Comparison of ENCODE assay signal across 8 cellular contexts in genomic region chr10:18639719-18640118, GRCh38. TPM values are rescaled to one million over a fixed set of nuclear protein-coding genes. Genes with fewer than 3 reads are reported as not detected.
A peak's percentile ranks its signal among the peaks of the same experiment; 100 is the strongest.
DNase-seq lines count a peak whose midpoint lies in the region; ATAC-seq, FAIRE-seq and TF ChIP-seq lines count a peak whose summit lies in the region.
"Not testable (repeated sequence)": the region's sequence is repeated elsewhere in the genome, so short reads cannot be mapped to it uniquely, and the experiment has no call there.

No MANE protein-coding gene starts in this region.

- H3K79me2 ChIP-seq in HepG2 (ENCODE audit: insufficient read depth, low read length), result peaks cover 11% of the 10 kb centered on the region

- H2AFZ ChIP-seq in HepG2 (ENCODE audit: low read length), result not testable (repeated sequence)

- not testable (repeated sequence) for TF ChIP-seq EP300 in A549 (IDR thresholded peaks at IDR 0.05); HepG2 (IDR thresholded peaks at IDR 0.05; ENCODE audit: low read depth in 2 of 2, low read length in 2 of 2); HepG2 (CRISPR knock-in tag; IDR thresholded peaks at IDR 0.05; ENCODE audit: borderline replicate concordance)

- not testable (repeated sequence) for BruUV-seq in HepG2 (replicated peaks; lab: Mats Ljungman, UMichigan)

- H3K4me2 ChIP-seq in A549, result not testable (repeated sequence)
- peak overlapping the region; percentile 29; the same call in 1 of the 2 replicates for H3K4me2 ChIP-seq in HepG2 (ENCODE audit: low read depth, low read length)

- POLR2A ChIA-PET in A549 (lab: Yijun Ruan, JAX), result not testable (repeated sequence)
- POLR2A ChIA-PET in HepG2 (lab: Yijun Ruan, JAX), result interaction anchor here (1.0 to 2.3 kb wide), 5 partner anchors 9 to 29 kb away, joined by 3 to 13 read pairs (median 5); partner anchors contain the start of gene ARL5B

- H3K9ac ChIP-seq in HepG2 (ENCODE audit: insufficient read depth, low read depth, low read length), result not testable (repeated sequence)

- TF ChIP-seq POLR2A in A549 (IDR thresholded peaks at IDR 0.05; ENCODE audit: low read length); body of pancreas (IDR thresholded peaks at IDR 0.05); HepG2 (IDR thresholded peaks at IDR 0.05; ENCODE audit: insufficient read depth in 1 of 2, low read depth in 2 of 2, low read length in 2 of 2); right lobe of liver (IDR thresholded peaks at IDR 0.05): not testable (repeated sequence)

- not testable (repeated sequence) for H3K4me3 ChIP-seq in A549; body of pancreas; HepG2 (replicated peaks in 1 of 3; ENCODE audit: insufficient read depth in 1 of 3, low read depth in 2 of 3, low read length in 3 of 3); right lobe of liver; small intestine (ENCODE audit: low read depth in 1 of 2, low read length in 2 of 2)

- not testable (repeated sequence) for H3K27ac ChIP-seq in A549; small intestine (ENCODE audit: low read depth in 1 of 2, low read length in 1 of 2)
- H3K27ac ChIP-seq in body of pancreas, result peak overlapping the region in 3 of 4 donors; percentile 17 to 71 (median 58)
- peak overlapping the region; percentile 42 for H3K27ac ChIP-seq in HepG2 (ENCODE audit: extremely low read length, insufficient read depth, low read length)
- peak overlapping the region; percentile 72 to 88 (median 81) for H3K27ac ChIP-seq in right lobe of liver

- CTCF ChIA-PET in A549 (lab: Yijun Ruan, JAX), result interaction anchor here (0.6 kb wide), 1 partner anchor 190 kb away, joined by 3 read pairs; no protein-coding TSS in a partner anchor
- CTCF ChIA-PET in HepG2 (lab: Yijun Ruan, JAX; ENCODE audit: low intra/inter-chr PET ratio, low total read pairs), result not testable (repeated sequence)

- not testable (repeated sequence) for DNase-seq in A549 (ENCODE audit: low read depth in 1 of 2, low spot score in 1 of 2); GM18507 (ENCODE audit: extremely low spot score, insufficient read length, low read depth); body of pancreas; left colon; HepG2 (ENCODE audit: low spot score); right lobe of liver; small intestine

- TF ChIP-seq RAD21 in A549 (conservative IDR thresholded peaks at IDR 0.05 in 1 of 2, IDR thresholded peaks at IDR 0.05 in 1 of 2); HepG2 (CRISPR knock-in tag; IDR thresholded peaks at IDR 0.05): not testable (repeated sequence)

- not testable (repeated sequence) for ATAC-seq in A549
- ATAC-seq in body of pancreas, result peak; percentile 64
- ATAC-seq in left colon, result peak; percentile 53
- ATAC-seq in HepG2, result peak; percentile 81
- ATAC-seq in right lobe of liver, result peak; percentile 59 to 79 (median 66)

- 88% methylated on average over 2 of the region's 2 CpGs for WGBS in A549 (ENCODE audit: missing lambda C conversion rate)
- 33 to 36% methylated on average over 2 of the region's 2 CpGs for WGBS in body of pancreas, 2 donors
- WGBS in HepG2 (ENCODE audit: low lambda C conversion rate), result 56% methylated on average over 2 of the region's 2 CpGs
- 30% methylated on average over 2 of the region's 2 CpGs for WGBS in right lobe of liver (ENCODE audit: insufficient coverage, low coverage, low lambda C conversion rate, missing lambda C conversion rate)
- WGBS in small intestine, 3 donors, result 45 to 76% (median 52%) methylated on average over 2 of the region's 2 CpGs

- H3K9me3 ChIP-seq in A549; body of pancreas; HepG2 (ENCODE audit: low read length); right lobe of liver; small intestine (ENCODE audit: control insufficient read depth, low read depth): not testable (repeated sequence)

- H4K20me1 ChIP-seq in HepG2 (ENCODE audit: insufficient read depth, low read length), result not testable (repeated sequence)

- H3K4me1 ChIP-seq in A549 (peaks cover 11% of the 10 kb centered on the region; the same call in 1 of the 3 replicates), body of pancreas (peaks cover 49% of the 10 kb centered on the region), HepG2 (ENCODE audit: insufficient read depth, low read length) (peaks cover 54% of the 10 kb centered on the region), right lobe of liver (peaks cover 0 to 55% (median 19%) of the 10 kb centered on the region in 4 donors)
- H3K4me1 ChIP-seq in small intestine (ENCODE audit: control insufficient read depth in 2 of 2, insufficient read depth in 1 of 2, low read depth in 1 of 2, low read length in 1 of 2), result not testable (repeated sequence)

- in situ Hi-C loops in HepG2 (cut with HindIII; ENCODE audit: extremely low pct_ligation_motif_present, low pct_unique_long_range_greater_than_20kb), result not testable (repeated sequence)

- FAIRE-seq in A549 (lab: Jason Lieb, UNC) (peak; percentile 23), GM18507 (lab: Jason Lieb, UNC) (peak; percentile 46), islet of Langerhans (lab: Jason Lieb, UNC) (peak; percentile 83), HepG2 (lab: Jason Lieb, UNC) (peak; percentile 26), small intestine (lab: Jason Lieb, UNC) (peak; percentile 92)

- not testable (repeated sequence) for H3K27me3 ChIP-seq in body of pancreas; HepG2 (ENCODE audit: control insufficient read depth in 1 of 2, insufficient read depth in 2 of 2, low read length in 2 of 2); right lobe of liver; small intestine (ENCODE audit: control insufficient read depth in 2 of 2, insufficient read depth in 2 of 2, low read length in 2 of 2)

- intact Hi-C loops in body of pancreas (cut with DNase I); left colon (cut with DNase I, micrococcal nuclease); HepG2 (cut with micrococcal nuclease; ENCODE audit: unreplicated experiment); right lobe of liver (cut with DNase I): not testable (repeated sequence)

- H3K36me3 ChIP-seq in body of pancreas (replicated peaks in 1 of 2; ENCODE audit: insufficient read depth in 1 of 2, low read depth in 2 of 2); HepG2 (replicated peaks in 1 of 2; ENCODE audit: control insufficient read depth in 1 of 2, insufficient read depth in 2 of 2, low read length in 2 of 2); right lobe of liver; small intestine (ENCODE audit: control insufficient read depth in 2 of 2, insufficient read depth in 2 of 2, low read length in 2 of 2): not testable (repeated sequence)

- TF ChIP-seq CTCF in A549 (IDR thresholded peaks at IDR 0.05); body of pancreas (IDR thresholded peaks at IDR 0.05); HepG2 (CRISPR knock-in tag; IDR thresholded peaks at IDR 0.05); right lobe of liver (IDR thresholded peaks at IDR 0.05): not testable (repeated sequence)

RNA-seq across cellular contexts. Expression of gene NSUN6, which starts 11.7 kb away (rescaled TPM):
- polyA plus RNA-seq in A549 (2011; rRNA removed) (11.7 and 14.7 TPM in 2 replicates), A549 (2017; fragmentation: RNase III; extraction: RNeasy Plus Mini Kit Qiagen cat#74134 plus additional on column Dnase treatment) (6.3 to 6.5 TPM (median 6.5 TPM) in 3 replicates), HepG2 (2011; rRNA removed) (19.3 and 19.6 TPM in 2 replicates), small intestine (10 to 100 TPM in 1 of 3 donors, 1 to 10 TPM in 2; 6.0 to 10.1 (median 7.0) TPM)
- 2.9 and 3.0 TPM in 2 replicates for polyA plus RNA-seq in A549 (2012; cell fraction: cytosol; rRNA removed)
- 2.6 and 5.7 TPM in 2 replicates for polyA plus RNA-seq in A549 (2012; cell fraction: nucleus; rRNA removed)
- polyA minus RNA-seq in A549 (2011; rRNA and poly(A)+ RNA removed), result 9.0 and 12.6 TPM in 2 replicates
- total RNA-seq in body of pancreas (10 to 100 TPM; 19.5 to 21.4 TPM), left colon (10 to 100 TPM; 10.2 to 13.8 TPM), HepG2 (2016; rRNA removed; fragmentation: Illumina TruSeq; extraction: Trizol) (15.6 and 17.2 TPM in 2 replicates), right lobe of liver (10 to 100 TPM; 19.0 to 34.0 (median 27.9) TPM)
- total RNA-seq in HepG2 (2016; cell fraction: cytosol; rRNA removed; fragmentation: Illumina TruSeq; extraction: Trizol; ENCODE audit: low read depth), result 6.3 and 6.6 TPM in 2 replicates
- 16.0 and 16.7 TPM in 2 replicates for total RNA-seq in HepG2 (2016; cell fraction: insoluble cytoplasmic fraction; rRNA removed; fragmentation: Illumina TruSeq; extraction: Trizol)
- 7.7 and 8.6 TPM in 2 replicates for total RNA-seq in HepG2 (2016; cell fraction: membrane; rRNA removed; fragmentation: Illumina TruSeq; extraction: Trizol)
- total RNA-seq in HepG2 (2016; cell fraction: nucleus; rRNA removed; fragmentation: Illumina TruSeq; extraction: Trizol), result 27.1 and 28.7 TPM in 2 replicates
- polyA plus RNA-seq in HepG2 (2011; cell fraction: cytosol; rRNA removed), result 4.8 and 7.9 TPM in 2 replicates
- polyA plus RNA-seq in HepG2 (2011; cell fraction: nucleus; rRNA removed), result 35.5 and 54.9 TPM in 2 replicates
- polyA plus RNA-seq in HepG2 (2012), result 16.8 and 17.5 TPM in 2 replicates
- polyA plus RNA-seq in HepG2 (2016; cell fraction: cytosol; fragmentation: Illumina TruSeq; extraction: Trizol; ENCODE audit: low read depth), result 0.74 and 0.86 TPM in 2 replicates
- polyA plus RNA-seq in HepG2 (2016; cell fraction: insoluble cytoplasmic fraction; fragmentation: Illumina TruSeq; extraction: Trizol; ENCODE audit: low read depth), result 10.7 and 14.7 TPM in 2 replicates
- 2.3 and 2.6 TPM in 2 replicates for polyA plus RNA-seq in HepG2 (2016; cell fraction: membrane; fragmentation: Illumina TruSeq; extraction: Trizol; ENCODE audit: low read depth)
- 31.5 and 36.7 TPM in 2 replicates for polyA plus RNA-seq in HepG2 (2016; cell fraction: nucleus; fragmentation: Illumina TruSeq; extraction: Trizol; ENCODE audit: insufficient read depth, low read depth)
- polyA minus RNA-seq in HepG2 (2011; rRNA and poly(A)+ RNA removed; ENCODE audit: low replicate concordance), result 5.9 and 10.4 TPM in 2 replicates
- 8.7 and 9.6 TPM in 2 replicates for polyA minus RNA-seq in HepG2 (2011; cell fraction: cytosol; rRNA and poly(A)+ RNA removed)
- polyA minus RNA-seq in HepG2 (2011; cell fraction: nucleus; rRNA and poly(A)+ RNA removed), result 82.9 and 109 TPM in 2 replicates

RNA-seq across cellular contexts. Expression of gene ARL5B, which starts 19.5 kb away (rescaled TPM):
- polyA plus RNA-seq in A549 (2011; rRNA removed) (16.0 and 24.5 TPM in 2 replicates), A549 (2017; fragmentation: RNase III; extraction: RNeasy Plus Mini Kit Qiagen cat#74134 plus additional on column Dnase treatment) (8.0 to 8.8 TPM (median 8.1 TPM) in 3 replicates), HepG2 (2011; rRNA removed) (19.4 and 26.6 TPM in 2 replicates), small intestine (1 to 10 TPM; 5.9 to 7.4 (median 6.7) TPM)
- polyA plus RNA-seq in A549 (2012; cell fraction: cytosol; rRNA removed), result 2.0 and 2.5 TPM in 2 replicates
- polyA plus RNA-seq in A549 (2012; cell fraction: nucleus; rRNA removed), result 2.7 and 5.1 TPM in 2 replicates
- 7.9 and 8.1 TPM in 2 replicates for polyA minus RNA-seq in A549 (2011; rRNA and poly(A)+ RNA removed)
- total RNA-seq in body of pancreas (10 to 100 TPM in 1 of 2 donors, 1 to 10 TPM in 1; 8.6 to 13.8 TPM), left colon (10 to 100 TPM; 15.2 to 17.4 TPM), HepG2 (2016; rRNA removed; fragmentation: Illumina TruSeq; extraction: Trizol) (32.7 and 50.9 TPM in 2 replicates), right lobe of liver (10 to 100 TPM in 4 of 6 experiments, 1 to 10 TPM in 2; 7.9 to 32.6 (median 20.4) TPM)
- 1.9 and 2.0 TPM in 2 replicates for total RNA-seq in HepG2 (2016; cell fraction: cytosol; rRNA removed; fragmentation: Illumina TruSeq; extraction: Trizol; ENCODE audit: low read depth)
- 33.2 and 47.1 TPM in 2 replicates for total RNA-seq in HepG2 (2016; cell fraction: insoluble cytoplasmic fraction; rRNA removed; fragmentation: Illumina TruSeq; extraction: Trizol)
- 13.2 and 15.1 TPM in 2 replicates for total RNA-seq in HepG2 (2016; cell fraction: membrane; rRNA removed; fragmentation: Illumina TruSeq; extraction: Trizol)
- 46.9 and 47.2 TPM in 2 replicates for total RNA-seq in HepG2 (2016; cell fraction: nucleus; rRNA removed; fragmentation: Illumina TruSeq; extraction: Trizol)
- polyA plus RNA-seq in HepG2 (2011; cell fraction: cytosol; rRNA removed), result 6.7 and 13.3 TPM in 2 replicates
- polyA plus RNA-seq in HepG2 (2011; cell fraction: nucleus; rRNA removed), result 19.4 and 23.3 TPM in 2 replicates
- polyA plus RNA-seq in HepG2 (2012), result 27.3 and 31.3 TPM in 2 replicates
- polyA plus RNA-seq in HepG2 (2016; cell fraction: cytosol; fragmentation: Illumina TruSeq; extraction: Trizol; ENCODE audit: low read depth), result 1.0 and 1.2 TPM in 2 replicates
- polyA plus RNA-seq in HepG2 (2016; cell fraction: insoluble cytoplasmic fraction; fragmentation: Illumina TruSeq; extraction: Trizol; ENCODE audit: low read depth), result 37.4 and 42.1 TPM in 2 replicates
- polyA plus RNA-seq in HepG2 (2016; cell fraction: membrane; fragmentation: Illumina TruSeq; extraction: Trizol; ENCODE audit: low read depth), result 5.2 and 5.9 TPM in 2 replicates
- polyA plus RNA-seq in HepG2 (2016; cell fraction: nucleus; fragmentation: Illumina TruSeq; extraction: Trizol; ENCODE audit: insufficient read depth, low read depth), result 48.6 and 49.3 TPM in 2 replicates
- 3.5 and 13.6 TPM in 2 replicates for polyA minus RNA-seq in HepG2 (2011; rRNA and poly(A)+ RNA removed; ENCODE audit: low replicate concordance)
- 39.7 and 46.7 TPM in 2 replicates for polyA minus RNA-seq in HepG2 (2011; cell fraction: cytosol; rRNA and poly(A)+ RNA removed)
- 68.9 and 74.0 TPM in 2 replicates for polyA minus RNA-seq in HepG2 (2011; cell fraction: nucleus; rRNA and poly(A)+ RNA removed)
